Comparison of ENCODE assay signal across 20 cellular contexts in the genomic region with DNA sequence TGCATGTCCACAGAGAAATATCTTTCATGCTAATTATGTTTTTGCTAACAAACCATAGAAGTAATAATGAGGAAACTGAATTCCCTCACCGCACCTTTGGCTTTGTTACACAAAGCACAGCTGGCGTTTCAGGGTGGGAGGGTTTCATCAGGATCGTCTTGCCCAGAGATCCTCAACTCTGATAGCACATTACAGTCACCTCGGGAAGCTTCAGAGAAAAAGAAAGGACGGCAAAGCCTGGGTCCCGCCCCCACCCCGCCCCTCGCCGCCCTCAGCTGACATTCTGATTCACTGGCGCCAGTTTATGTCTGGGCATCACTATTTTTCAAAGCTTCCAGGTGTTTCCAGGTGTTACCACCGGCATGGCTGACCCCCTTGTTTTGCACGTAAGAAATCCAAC.
"Had no signal": no experiment of that assay in that cellular context is flagged by ENCODE, and none has a peak within 500 bp of the region (broad histone marks: within the 10 kb centered on the region; RNA-seq: fewer than 3 reads in every experiment).

No MANE protein-coding gene starts in this region.

- H3K4me1 ChIP-seq: gastroesophageal sphincter, stomach, suprapubic skin, tibial nerve had no signal

- H3K27me3 ChIP-seq: cardiac muscle cell had no signal

- ATAC-seq: activated naive CD8-positive, alpha-beta T cell treated with anti-CD3 and anti-CD28 coated beads, Interleukin-2, amount 50 U/mL, for 24 hours; gastroesophageal sphincter; left ventricle myocardium superior; mucosa of descending colon; sciatic nerve; stimulated activated memory B cell treated with anti-CD40 and anti-IgM and Interleukin-4, amounts not matched to agents 10 μg/mL and 1 μg/mL and 100 μg/mL, for 72 hours; T-helper 17 cell had no signal

- DNase-seq: activated CD4-positive, alpha-beta memory T cell treated with anti-CD3 and anti-CD28 coated beads for 36 hours; activated CD4-positive, alpha-beta T cell treated with anti-CD3 and anti-CD28 coated beads for 48 hours; activated naive CD4-positive, alpha-beta T cell treated with anti-CD3 and anti-CD28 coated beads, Interleukin-2, amount 10 ng/mL, durations not matched to agents 7 days and 5 days; activated naive CD8-positive, alpha-beta T cell treated with anti-CD3 and anti-CD28 coated beads, Interleukin-2, amount 50 U/mL, for 24 hours; cortex of kidney; kidney glomerular epithelial cell; left ventricle myocardium superior; mucosa of descending colon; naive B cell; small intestine; stimulated activated CD4-positive, alpha-beta T cell treated with anti-CD3 and anti-CD28 coated beads, Interleukin-2, amount 100 ng/mL, for 24 hours; stomach; T-helper 17 cell had no signal

- H3K4me3 ChIP-seq: cardiac muscle cell, gastroesophageal sphincter, mucosa of descending colon, stomach, suprapubic skin, tibial nerve had no signal

- H3K27ac ChIP-seq: cardiac muscle cell, epithelial cell of prostate, gastroesophageal sphincter, stomach, suprapubic skin, tibial nerve had no signal

- FAIRE-seq: small intestine had no signal

- H3K36me3 ChIP-seq: cardiac muscle cell, gastroesophageal sphincter, stomach, suprapubic skin, tibial nerve had no signal

- H3K9me3 ChIP-seq: gastroesophageal sphincter, mucosa of descending colon, stomach, suprapubic skin had no signal
